In genomic region chr3:194687638-194688206, GRCh38 we compare ENCODE assay signal across 7 cellular contexts. TPM values are rescaled to one million over a fixed set of nuclear protein-coding genes. Genes with fewer than 3 reads are reported as not detected.
A peak's percentile ranks its signal among the peaks of the same experiment; 100 is the strongest.
DNase-seq lines count a peak whose midpoint lies in the region; ATAC-seq, FAIRE-seq and TF ChIP-seq lines count a peak whose summit lies in the region.

No MANE protein-coding gene starts in this region.

- no peak for DNase-seq in GM18507 (ENCODE audit: extremely low spot score, insufficient read length, low read depth)
- DNase-seq in HK-2 (ENCODE audit: unreplicated experiment), result peak; percentile 12
- DNase-seq in T-helper 9 cell, result peak; percentile 56
- DNase-seq in GM12878 (ENCODE audit: low read depth, low spot score), result no peak
- peak; percentile 77 for DNase-seq in iPS-NIHi11 (ENCODE audit: low spot score)
- peak; percentile 53 to 74 (median 71) for DNase-seq in stimulated activated CD4-positive, alpha-beta T cell treated with anti-CD3 and anti-CD28 coated beads, Interleukin-12 subunit alpha, Interleukin-12 subunit beta, amount 100 ng/mL, for 48 hours (ENCODE audit: low read depth in 2 of 3, low spot score in 1 of 3)
- DNase-seq in SW480 (ENCODE audit: low spot score), result no peak

- no peaks in the 10 kb centered on the region for H3K36me3 ChIP-seq in GM12878 (ENCODE audit: control insufficient read depth in 2 of 2, insufficient read depth in 2 of 2, low read length in 1 of 2)

- peak overlapping the region; percentile 75 for H2AFZ ChIP-seq in GM12878 (ENCODE audit: control insufficient read depth, low read depth, low read length)

- no peaks in the 10 kb centered on the region; the same call in 1 of the 2 replicates for H3K79me2 ChIP-seq in GM12878 (ENCODE audit: control insufficient read depth, insufficient read depth, low read length)

- H3K27ac ChIP-seq in GM12878 (ENCODE audit: control insufficient read depth, insufficient read depth), result peak overlapping the region; percentile 72

- TF ChIP-seq RAD21 in GM12878 (IDR thresholded peaks at IDR 0.05; ENCODE audit: insufficient read depth, low read depth, low read length), result peak; percentile 32

- 1% methylated on average over 56 of the region's 57 CpGs for WGBS in GM12878 (ENCODE audit: insufficient coverage, insufficient replicate concordance, low lambda C conversion rate, missing lambda C conversion rate)

- RAD21 ChIA-PET in GM12878 (lab: Charles Lee; ENCODE audit: unreplicated experiment), result interaction anchor here (1.0 to 2.5 kb wide), 5 partner anchors 12 to 584 kb away, joined by 3 to 9 read pairs (median 3); partner anchors contain the start of genes LSG1 and XXYLT1

- H3K4me3 ChIP-seq in GM12878, result peak overlapping the region; percentile 73

- in situ Hi-C loops in GM12878 (cut with MboI), result loop anchor here (10.0 kb wide), 1 partner anchor 437 kb away; no protein-coding TSS in a partner anchor

- peak; percentile 39 to 49 (median 44); a peak in 5 of 6 replicates for TF ChIP-seq CTCF in GM12878 (IDR thresholded peaks at IDR 0.05 in 2 of 3, conservative IDR thresholded peaks at IDR 0.05 in 1 of 3; ENCODE audit: control insufficient read depth in 2 of 3, extremely low read depth in 1 of 3, insufficient read depth in 1 of 3, low read depth in 3 of 3, low read length in 3 of 3)

- intact Hi-C loops in GM12878 (cut with micrococcal nuclease; ENCODE audit: unreplicated experiment), result loop anchor here (5.0 kb wide), 1 partner anchor 180 kb away; no protein-coding TSS in a partner anchor

- no TSS peak for BruUV-seq in GM12878 (replicated peaks; lab: Mats Ljungman, UMichigan)

- ATAC-seq in GM12878, result peak; percentile 72

- H3K9me3 ChIP-seq in GM12878 (replicated peaks; ENCODE audit: control insufficient read depth, insufficient read depth, low read length), result no peaks in the 10 kb centered on the region

- TF ChIP-seq POLR2A in GM12878 (IDR thresholded peaks at IDR 0.05; ENCODE audit: low read depth, low read length), result peak; percentile 87

- FAIRE-seq in GM18507 (lab: Jason Lieb, UNC), result peak; percentile 24
- no peak for FAIRE-seq in GM12878 (lab: Jason Lieb, UNC)

- TF ChIP-seq EP300 in GM12878 (IDR thresholded peaks at IDR 0.05; ENCODE audit: borderline replicate concordance in 1 of 2, control insufficient read depth in 1 of 2, low read depth in 2 of 2, low read length in 2 of 2), result no peak

- peaks cover 0 to 5% of the 10 kb centered on the region in 2 experiments; a peak in 2 of 4 replicates for H3K27me3 ChIP-seq in GM12878 (replicated peaks in 1 of 2; ENCODE audit: control insufficient read depth in 2 of 2, insufficient read depth in 2 of 2, low read length in 1 of 2)

- POLR2A ChIA-PET in GM12878 (lab: Charles Lee), result interaction anchor here (1.0 kb wide), 2 partner anchors 11 to 575 kb away, joined by 3 to 4 read pairs; no protein-coding TSS in a partner anchor

- SMC1A ChIA-PET in GM12878 (lab: Charles Lee; ENCODE audit: uncharacterized antibody, unreplicated experiment), result interaction anchor here (0.8 to 1.5 kb wide), 3 partner anchors 12 to 462 kb away, joined by 3 to 4 read pairs (median 3); partner anchors contain the start of gene LSG1

- H3K4me2 ChIP-seq in GM12878 (ENCODE audit: control insufficient read depth, insufficient read depth), result peak overlapping the region; percentile 95

- H3K9ac ChIP-seq in GM12878 (ENCODE audit: control insufficient read depth, insufficient read depth, low read length), result peak overlapping the region; percentile 79

- CTCF ChIA-PET in GM12878 (lab: Yijun Ruan, JAX), result interaction anchor here (1.0 to 4.8 kb wide), 5 partner anchors 12 to 583 kb away, joined by 3 to 29 read pairs (median 5); partner anchors contain the start of genes LSG1 and XXYLT1

- no peaks in the 10 kb centered on the region for H4K20me1 ChIP-seq in GM12878 (ENCODE audit: control insufficient read depth, insufficient read depth)

- H3K4me1 ChIP-seq in GM12878 (ENCODE audit: control insufficient read depth, insufficient read depth, low read length), result peaks cover 67% of the 10 kb centered on the region

TF ChIP-seq in GM12878, 131 proteins besides CTCF, POLR2A, EP300 and RAD21 (continues in another document):
- TF ChIP-seq, protein P1, sequence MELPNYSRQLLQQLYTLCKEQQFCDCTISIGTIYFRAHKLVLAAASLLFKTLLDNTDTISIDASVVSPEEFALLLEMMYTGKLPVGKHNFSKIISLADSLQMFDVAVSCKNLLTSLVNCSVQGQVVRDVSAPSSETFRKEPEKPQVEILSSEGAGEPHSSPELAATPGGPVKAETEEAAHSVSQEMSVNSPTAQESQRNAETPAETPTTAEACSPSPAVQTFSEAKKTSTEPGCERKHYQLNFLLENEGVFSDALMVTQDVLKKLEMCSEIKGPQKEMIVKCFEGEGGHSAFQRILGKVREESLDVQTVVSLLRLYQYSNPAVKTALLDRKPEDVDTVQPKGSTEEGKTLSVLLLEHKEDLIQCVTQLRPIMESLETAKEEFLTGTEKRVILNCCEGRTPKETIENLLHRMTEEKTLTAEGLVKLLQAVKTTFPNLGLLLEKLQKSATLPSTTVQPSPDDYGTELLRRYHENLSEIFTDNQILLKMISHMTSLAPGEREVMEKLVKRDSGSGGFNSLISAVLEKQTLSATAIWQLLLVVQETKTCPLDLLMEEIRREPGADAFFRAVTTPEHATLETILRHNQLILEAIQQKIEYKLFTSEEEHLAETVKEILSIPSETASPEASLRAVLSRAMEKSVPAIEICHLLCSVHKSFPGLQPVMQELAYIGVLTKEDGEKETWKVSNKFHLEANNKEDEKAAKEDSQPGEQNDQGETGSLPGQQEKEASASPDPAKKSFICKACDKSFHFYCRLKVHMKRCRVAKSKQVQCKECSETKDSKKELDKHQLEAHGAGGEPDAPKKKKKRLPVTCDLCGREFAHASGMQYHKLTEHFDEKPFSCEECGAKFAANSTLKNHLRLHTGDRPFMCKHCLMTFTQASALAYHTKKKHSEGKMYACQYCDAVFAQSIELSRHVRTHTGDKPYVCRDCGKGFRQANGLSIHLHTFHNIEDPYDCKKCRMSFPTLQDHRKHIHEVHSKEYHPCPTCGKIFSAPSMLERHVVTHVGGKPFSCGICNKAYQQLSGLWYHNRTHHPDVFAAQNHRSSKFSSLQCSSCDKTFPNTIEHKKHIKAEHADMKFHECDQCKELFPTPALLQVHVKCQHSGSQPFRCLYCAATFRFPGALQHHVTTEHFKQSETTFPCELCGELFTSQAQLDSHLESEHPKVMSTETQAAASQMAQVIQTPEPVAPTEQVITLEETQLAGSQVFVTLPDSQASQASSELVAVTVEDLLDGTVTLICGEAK (IDR thresholded peaks at IDR 0.05; ENCODE audit: borderline replicate concordance), result no peak

RNA-seq across cellular contexts. Expression of gene FAM43A, which starts 2.0 kb away (rescaled TPM):
- total RNA-seq in GM12878 (2013; cell fraction: nucleolus; rRNA removed), result 0.56 and 0.66 TPM in 2 replicates
- total RNA-seq in GM12878 (2014; rRNA removed) (2.5 and 3.5 TPM in 2 replicates), GM12878 (2014; rRNA removed; fragmentation: Illumina TruSeq; extraction: Trizol) (0.88 and 0.94 TPM in 2 replicates), GM12878 (2021) (4.2 and 5.0 TPM in 2 replicates)
- polyA plus RNA-seq in GM12878 (2011; ENCODE audit: low read depth), result 1.1 TPM
- polyA plus RNA-seq in GM12878 (2011; rRNA removed) (0.92 and 1.0 TPM in 2 replicates), GM12878 (2014; fragmentation: Illumina TruSeq; extraction: Trizol) (0.41 and 1.00 TPM in 2 replicates), GM12878 (2014; fragmentation: Nextera tagmentation; extraction: Ambion mirVana) (under 1 TPM; 0.27 to 0.58 TPM), GM12878 (2014; rRNA removed) (3.7 and 4.8 TPM in 2 replicates), GM12878 (2016; fragmentation: Nextera tagmentation; extraction: Ambion mirVana) (1 to 10 TPM; 1.3 to 1.6 TPM)
- 1.5 and 2.5 TPM in 2 replicates for polyA plus RNA-seq in GM12878 (2011; cell fraction: cytosol; rRNA removed)
- 6.0 and 6.2 TPM in 2 replicates for polyA plus RNA-seq in GM12878 (2011; cell fraction: nucleus; rRNA removed)
- 5.4 and 5.6 TPM in 2 replicates for polyA plus RNA-seq in GM12878 (2012)
- polyA minus RNA-seq in GM12878 (2011; rRNA and poly(A)+ RNA removed), result 0.37 and 0.82 TPM in 2 replicates
- polyA minus RNA-seq in GM12878 (2011; cell fraction: cytosol; rRNA and poly(A)+ RNA removed), result 1.5 and 1.7 TPM in 2 replicates
- 1.9 and 4.5 TPM in 2 replicates for polyA minus RNA-seq in GM12878 (2011; cell fraction: nucleus; rRNA and poly(A)+ RNA removed)

RNA-seq across cellular contexts. Expression of gene LSG1, which starts 15.7 kb away (rescaled TPM):
- total RNA-seq in GM12878 (2013; cell fraction: nucleolus; rRNA removed), result 90.2 and 98.4 TPM in 2 replicates
- total RNA-seq in GM12878 (2014; rRNA removed) (56.1 and 59.3 TPM in 2 replicates), GM12878 (2014; rRNA removed; fragmentation: Illumina TruSeq; extraction: Trizol) (57.0 and 58.6 TPM in 2 replicates), GM12878 (2021) (29.8 and 30.0 TPM in 2 replicates)
- polyA plus RNA-seq in GM12878 (2011; ENCODE audit: low read depth), result 29.4 TPM
- polyA plus RNA-seq in GM12878 (2011; rRNA removed) (68.0 and 75.6 TPM in 2 replicates), GM12878 (2014; fragmentation: Illumina TruSeq; extraction: Trizol) (65.8 and 76.8 TPM in 2 replicates), GM12878 (2014; fragmentation: Nextera tagmentation; extraction: Ambion mirVana) (10 to 100 TPM; 14.3 to 23.5 TPM), GM12878 (2014; rRNA removed) (42.7 and 51.0 TPM in 2 replicates), GM12878 (2016; fragmentation: Nextera tagmentation; extraction: Ambion mirVana) (10 to 100 TPM; 52.9 to 55.8 TPM)
- 47.1 and 48.5 TPM in 2 replicates for polyA plus RNA-seq in GM12878 (2011; cell fraction: cytosol; rRNA removed)
- polyA plus RNA-seq in GM12878 (2011; cell fraction: nucleus; rRNA removed), result 96.0 and 133 TPM in 2 replicates
- polyA plus RNA-seq in GM12878 (2012), result 24.1 and 28.7 TPM in 2 replicates
- polyA minus RNA-seq in GM12878 (2011; rRNA and poly(A)+ RNA removed), result 77.9 and 79.7 TPM in 2 replicates
- polyA minus RNA-seq in GM12878 (2011; cell fraction: cytosol; rRNA and poly(A)+ RNA removed), result 20.4 and 21.8 TPM in 2 replicates
- polyA minus RNA-seq in GM12878 (2011; cell fraction: nucleus; rRNA and poly(A)+ RNA removed), result 44.2 and 51.9 TPM in 2 replicates

RNA-seq across cellular contexts. Expression of gene TMEM44, which starts 54.5 kb away (rescaled TPM):
- total RNA-seq in GM12878 (2013; cell fraction: nucleolus; rRNA removed), result 9.1 and 10.0 TPM in 2 replicates
- total RNA-seq in GM12878 (2014; rRNA removed), result 4.0 and 7.6 TPM in 2 replicates
- 2.9 and 3.1 TPM in 2 replicates for total RNA-seq in GM12878 (2014; rRNA removed; fragmentation: Illumina TruSeq; extraction: Trizol)
- total RNA-seq in GM12878 (2021), result 7.3 and 8.4 TPM in 2 replicates
- 4.9 TPM for polyA plus RNA-seq in GM12878 (2011; ENCODE audit: low read depth)
- polyA plus RNA-seq in GM12878 (2011; rRNA removed), result 0.57 and 0.69 TPM in 2 replicates
- 1.1 and 1.2 TPM in 2 replicates for polyA plus RNA-seq in GM12878 (2011; cell fraction: cytosol; rRNA removed)
- 5.0 and 5.2 TPM in 2 replicates for polyA plus RNA-seq in GM12878 (2011; cell fraction: nucleus; rRNA removed)
- polyA plus RNA-seq in GM12878 (2012), result 6.6 and 7.0 TPM in 2 replicates
- polyA plus RNA-seq in GM12878 (2014; fragmentation: Illumina TruSeq; extraction: Trizol), result 2.9 and 4.9 TPM in 2 replicates
- 1 to 10 TPM in 1 of 2 experiments, under 1 TPM in 1; 0.89 to 1.1 TPM for polyA plus RNA-seq in GM12878 (2014; fragmentation: Nextera tagmentation; extraction: Ambion mirVana)
- 7.7 and 8.3 TPM in 2 replicates for polyA plus RNA-seq in GM12878 (2014; rRNA removed)
- polyA plus RNA-seq in GM12878 (2016; fragmentation: Nextera tagmentation; extraction: Ambion mirVana), result 1 to 10 TPM; 1.9 to 4.1 TPM
- 0.51 and 2.2 TPM in 2 replicates for polyA minus RNA-seq in GM12878 (2011; rRNA and poly(A)+ RNA removed)
- polyA minus RNA-seq in GM12878 (2011; cell fraction: cytosol; rRNA and poly(A)+ RNA removed), result 1.3 TPM in 1 of 2 replicates, not detected in the other
- polyA minus RNA-seq in GM12878 (2011; cell fraction: nucleus; rRNA and poly(A)+ RNA removed), result 1.1 and 1.5 TPM in 2 replicates

Comparison
In these comparisons a context has a peak if more than half of its experiments do, and no peak if none do; other contexts are left out.
1. DNase-seq: peak in HK-2 (single experiment), T-helper 9 cell (single experiment), iPS-NIHi11 (single experiment) and stimulated activated CD4-positive, alpha-beta T cell treated with anti-CD3 and anti-CD28 coated beads, Interleukin-12 subunit alpha, Interleukin-12 subunit beta, amount 100 ng/mL, for 48 hours (3 of 3); none in GM18507 (single experiment), GM12878 (single experiment) and SW480 (single experiment).